Comparison of ENCODE assay signal across 21 cellular contexts in genomic region chr21:27164208-27165172, GRCh38.
A peak's percentile ranks its signal among the peaks of the same experiment; 100 is the strongest.
DNase-seq lines count a peak whose midpoint lies in the region; ATAC-seq, FAIRE-seq and TF ChIP-seq lines count a peak whose summit lies in the region.
"Had no signal": no experiment of that assay in that cellular context is flagged by ENCODE, and none has a peak within 500 bp of the region (broad histone marks: within the 10 kb centered on the region; RNA-seq: fewer than 3 reads in every experiment).

No MANE protein-coding gene starts in this region.

- POLR2A ChIA-PET in IMR-90 (lab: Charles Lee; ENCODE audit: unreplicated experiment) = no interaction called here

- no peak overlapping the region for H3K27ac ChIP-seq in IMR-90 (ENCODE audit: insufficient read depth, low read length)
- no peak overlapping the region for H3K27ac ChIP-seq in epithelial cell of prostate
- H3K27ac ChIP-seq in keratinocyte (ENCODE audit: control insufficient read depth, insufficient read depth, low read length) = no peak overlapping the region
- H3K27ac ChIP-seq in osteoblast (ENCODE audit: low read depth, low read length) = no peak overlapping the region
- H3K27ac ChIP-seq in right cardiac atrium (ENCODE audit: low read length) = no peak overlapping the region
- H3K27ac ChIP-seq: Peyer's patch had no signal

- H2AFZ ChIP-seq in IMR-90 (replicated peaks; ENCODE audit: low read length, poor library complexity) (no peak overlapping the region), keratinocyte (ENCODE audit: control insufficient read depth, low read length) (peak overlapping the region; percentile 66), osteoblast (ENCODE audit: low read length) (peak overlapping the region; percentile 19)

- no peak overlapping the region for H3K4me2 ChIP-seq in IMR-90 (ENCODE audit: low read depth, low read length)
- H3K4me2 ChIP-seq in keratinocyte (ENCODE audit: control insufficient read depth, extremely low read depth, insufficient read depth, low read depth, low read length) = no peak overlapping the region
- H3K4me2 ChIP-seq in osteoblast (ENCODE audit: insufficient read depth, low read length) = no peak overlapping the region

- H2BK15ac ChIP-seq in IMR-90 (ENCODE audit: low read depth, low read length) = no peak overlapping the region

- FAIRE-seq in keratinocyte (lab: Jason Lieb, UNC) = no peak
- FAIRE-seq: D721Med, GM18507, HTR-8/SVneo had no signal

- no peak overlapping the region for H2AK5ac ChIP-seq in IMR-90 (ENCODE audit: low read depth, low read length)

- H3K14ac ChIP-seq in IMR-90 (replicated peaks; ENCODE audit: low read depth, low read length) = no peak overlapping the region

- no peak overlapping the region for H4K91ac ChIP-seq in IMR-90 (ENCODE audit: insufficient read depth, low read depth, low read length)

- no peaks in the 10 kb centered on the region for H3K36me3 ChIP-seq in IMR-90 (ENCODE audit: control insufficient read depth, insufficient read depth, low read length)
- H3K36me3 ChIP-seq in keratinocyte (ENCODE audit: control insufficient read depth in 2 of 2, extremely low read depth in 1 of 2, insufficient read depth in 2 of 2, low read length in 2 of 2) = no peaks in the 10 kb centered on the region
- H3K36me3 ChIP-seq in osteoblast (ENCODE audit: insufficient read depth, low read length) = no peaks in the 10 kb centered on the region
- H3K36me3 ChIP-seq: Peyer's patch had no signal

- intact Hi-C loops in IMR-90 (cut with micrococcal nuclease) (no loop called here), right cardiac atrium (cut with DNase I) (no loop called here)

- H3K4me1 ChIP-seq in IMR-90 (ENCODE audit: control insufficient read depth, insufficient read depth, low read length) (no peaks in the 10 kb centered on the region), keratinocyte (ENCODE audit: control insufficient read depth, extremely low read depth, insufficient read depth, low read length) (no peaks in the 10 kb centered on the region), osteoblast (ENCODE audit: insufficient read depth, low read length) (no peaks in the 10 kb centered on the region), right cardiac atrium (ENCODE audit: control insufficient read depth, insufficient read depth, low read length) (no peaks in the 10 kb centered on the region)
- H3K4me1 ChIP-seq: Peyer's patch had no signal

- H4K20me1 ChIP-seq in IMR-90 (ENCODE audit: insufficient read depth, low read length) (no peaks in the 10 kb centered on the region), keratinocyte (ENCODE audit: control insufficient read depth, extremely low read depth, insufficient read depth, low read length) (no peaks in the 10 kb centered on the region), osteoblast (ENCODE audit: insufficient read depth, low read length) (no peaks in the 10 kb centered on the region)

- no peak overlapping the region for H3K56ac ChIP-seq in IMR-90 (ENCODE audit: extremely low read depth, insufficient read depth, low read length)

- no peak overlapping the region for H3K4ac ChIP-seq in IMR-90 (ENCODE audit: low read depth, low read length)

- TF ChIP-seq CTCF in IMR-90 (conservative IDR thresholded peaks at IDR 0.05; ENCODE audit: low read depth, low read length) (no peak), keratinocyte (optimal IDR thresholded peaks at IDR 0.05 in 1 of 3, IDR thresholded peaks at IDR 0.05 in 1 of 3, conservative IDR thresholded peaks at IDR 0.05 in 1 of 3; ENCODE audit: extremely low read depth in 1 of 3, insufficient read depth in 2 of 3, low read length in 3 of 3) (no peak), osteoblast (IDR thresholded peaks at IDR 0.05; ENCODE audit: extremely low read depth, low read depth, low read length) (no peak)

- H4K5ac ChIP-seq in IMR-90 (ENCODE audit: low read depth, low read length) = no peak overlapping the region

- H3K9ac ChIP-seq in IMR-90 (ENCODE audit: low read depth, low read length) (no peak overlapping the region), keratinocyte (ENCODE audit: control insufficient read depth, extremely low read depth, insufficient read depth, low read length) (no peak overlapping the region)

- CTCF ChIA-PET in IMR-90 (lab: Yijun Ruan, JAX) = no interaction called here

- no peak overlapping the region for H4K8ac ChIP-seq in IMR-90 (ENCODE audit: low read depth in 2 of 2, low read length in 2 of 2)

- peak overlapping the region; percentile 4; the same call in 1 of the 2 replicates for H3K18ac ChIP-seq in IMR-90 (ENCODE audit: low read depth, low read length)

- no peak for ATAC-seq in IMR-90 (ENCODE audit: low read depth)
- no peak for ATAC-seq in right cardiac atrium
- ATAC-seq: HCT116 had no signal

- TF ChIP-seq RAD21 in IMR-90 (IDR thresholded peaks at IDR 0.05; ENCODE audit: low read length) = no peak

- BruUV-seq in IMR-90 (replicated peaks; lab: Mats Ljungman, UMichigan) = no TSS peak

- H2BK20ac ChIP-seq in IMR-90 (ENCODE audit: low read depth, low read length) = no peak overlapping the region

- no peak for TF ChIP-seq POLR2A in IMR-90 (IDR thresholded peaks at IDR 0.05; ENCODE audit: low read depth, low read length)

- no peaks in the 10 kb centered on the region for H3K9me3 ChIP-seq in IMR-90 (ENCODE audit: control insufficient read depth, insufficient read depth, low read length)
- no peaks in the 10 kb centered on the region for H3K9me3 ChIP-seq in keratinocyte (ENCODE audit: control insufficient read depth, low read depth, low read length)
- H3K9me3 ChIP-seq in osteoblast (ENCODE audit: low read depth, low read length) = no peaks in the 10 kb centered on the region
- no peaks in the 10 kb centered on the region for H3K9me3 ChIP-seq in right cardiac atrium (ENCODE audit: control insufficient read depth, low read length)
- H3K9me3 ChIP-seq: Peyer's patch had no signal

- H3K27me3 ChIP-seq in IMR-90 (ENCODE audit: control insufficient read depth, insufficient read depth, low read length) (no peaks in the 10 kb centered on the region), keratinocyte (ENCODE audit: control insufficient read depth, extremely low read depth, insufficient read depth, low read length) (no peaks in the 10 kb centered on the region), osteoblast (ENCODE audit: insufficient read depth, low read length) (no peaks in the 10 kb centered on the region), right cardiac atrium (ENCODE audit: control insufficient read depth, insufficient read depth) (no peaks in the 10 kb centered on the region)
- H3K27me3 ChIP-seq: Peyer's patch had no signal

- H2BK5ac ChIP-seq in IMR-90 (ENCODE audit: low read depth, low read length, poor library complexity, severe bottlenecking) = no peak overlapping the region

- H3K79me2 ChIP-seq in keratinocyte (ENCODE audit: control insufficient read depth, insufficient read depth, low read length) = no peaks in the 10 kb centered on the region
- H3K79me2 ChIP-seq in osteoblast (ENCODE audit: insufficient read depth, low read length) = no peaks in the 10 kb centered on the region

- no peak overlapping the region for H3K4me3 ChIP-seq in IMR-90 (ENCODE audit: insufficient read depth, low read depth, low read length)
- H3K4me3 ChIP-seq in keratinocyte (ENCODE audit: control insufficient read depth in 2 of 3, extremely low read depth in 1 of 3, insufficient read depth in 2 of 3, low read depth in 1 of 3, low read length in 3 of 3) = no peak overlapping the region
- H3K4me3 ChIP-seq in osteoblast (ENCODE audit: insufficient read depth, low read length) = no peak overlapping the region
- no peak overlapping the region for H3K4me3 ChIP-seq in right cardiac atrium (ENCODE audit: low read length)
- H3K4me3 ChIP-seq: Peyer's patch had no signal

- no peak overlapping the region for H3K23ac ChIP-seq in IMR-90 (ENCODE audit: low read depth, low read length)

- WGBS in IMR-90 (ENCODE audit: extremely low coverage in 2 of 2, insufficient read length in 1 of 2), 2 experiments = no CpG with 5 or more reads among the region's 7 CpGs
- 86% methylated on average over 7 of the region's 7 CpGs for WGBS in right cardiac atrium

- no peak overlapping the region for H2AK9ac ChIP-seq in IMR-90 (replicated peaks; ENCODE audit: low read depth, low read length, poor library complexity)

- no peak overlapping the region for H2BK120ac ChIP-seq in IMR-90 (ENCODE audit: low read depth, low read length)

- H3K9me1 ChIP-seq in IMR-90 (ENCODE audit: insufficient read depth, low read length) (no peaks in the 10 kb centered on the region), keratinocyte (ENCODE audit: control insufficient read depth, extremely low read depth, insufficient read depth, low read length) (no peaks in the 10 kb centered on the region)

- DNase-seq in IMR-90 (no peak), epithelial cell of prostate (ENCODE audit: low read depth, low spot score) (peak; percentile 10), keratinocyte (ENCODE audit: low read depth, low spot score) (no peak), osteoblast (ENCODE audit: insufficient read length, low spot score, missing footprints) (no peak), foreskin melanocyte (no peak), AG20443 (ENCODE audit: low spot score) (no peak), right cardiac atrium (no peak), Ammon's horn (ENCODE audit: low spot score) (no peak)
- DNase-seq: DMS53, GDM1, GOT3, MV-4-11, NCI-H1105 treated with DMSO at 0.1 percent for 48 hours, NCI-H2029 treated with DMSO at 0.1 percent for 48 hours, NCI-H2171, NCI-H524 treated with DMSO at 0.1 percent for 48 hours, Peyer's patch had no signal

- H3K79me1 ChIP-seq in IMR-90 (ENCODE audit: low read depth in 1 of 2, low read length in 2 of 2) = no peaks in the 10 kb centered on the region

- dilution Hi-C loops in IMR-90 (cut with HindIII; ENCODE audit: low sequenced_read_pairs, unreplicated experiment) = no loop called here
- dilution Hi-C loops in keratinocyte (cut with MboI; ENCODE audit: extremely low pct_ligation_motif_present, low sequenced_read_pairs) = no loop called here

- in situ Hi-C loops in IMR-90 (cut with MboI; ENCODE audit: low sequenced_read_pairs) = no loop called here

TF ChIP-seq in IMR-90, 13 proteins besides CTCF, POLR2A, EP300 and RAD21 (continues in another document):
- TF ChIP-seq USF2 (IDR thresholded peaks at IDR 0.05; ENCODE audit: low read depth, low read length) = no peak
- TF ChIP-seq FOS (IDR thresholded peaks at IDR 0.05; ENCODE audit: low read depth, low read length) = no peak
- no peak for TF ChIP-seq SMC3 (IDR thresholded peaks at IDR 0.05; ENCODE audit: low read depth, low read length)
- TF ChIP-seq RCOR1 (IDR thresholded peaks at IDR 0.05; ENCODE audit: insufficient replicate concordance, low read length) = no peak
- no peak for TF ChIP-seq MAFK (IDR thresholded peaks at IDR 0.05; ENCODE audit: low read depth, low read length)
- no peak for TF ChIP-seq CEBPB (IDR thresholded peaks at IDR 0.05; ENCODE audit: low read depth, low read length)
